Comparison of ENCODE assay signal across 37 cellular contexts in genomic region chr4:97924341-97924958, GRCh38.
"Had no signal": no experiment of that assay in that cellular context is flagged by ENCODE, and none has a peak within 500 bp of the region (broad histone marks: within the 10 kb centered on the region; RNA-seq: fewer than 3 reads in every experiment).

No MANE protein-coding gene starts in this region.

- H3K27me3 Mint-ChIP-seq: activated CD4-positive, alpha-beta memory T cell treated with anti-CD3 and anti-CD28 coated beads, Interleukin-2, amount 10 ng/mL, durations not matched to agents 7 days and 5 days; activated CD4-positive, alpha-beta T cell treated with anti-CD3 and anti-CD28 coated beads for 36 hours; activated CD4-positive, alpha-beta T cell treated with anti-CD3 and anti-CD28 coated beads, Interleukin-2, amount 10 ng/mL, durations not matched to agents 7 days and 5 days; activated CD8-positive, alpha-beta memory T cell treated with anti-CD3 and anti-CD28 coated beads, Interleukin-2, amount 10 ng/mL, durations not matched to agents 7 days and 5 days; activated naive CD4-positive, alpha-beta T cell treated with anti-CD3 and anti-CD28 coated beads, Interleukin-2, amount 10 ng/mL, durations not matched to agents 7 days and 5 days; activated naive CD4-positive, alpha-beta T cell treated with anti-CD3 and anti-CD28 coated beads, Interleukin-2, amount 50 U/mL, for 24 hours; activated naive CD8-positive, alpha-beta T cell; activated naive CD8-positive, alpha-beta T cell treated with anti-CD3 and anti-CD28 coated beads, Interleukin-2, amount 10 ng/mL, durations not matched to agents 7 days and 5 days; activated naive CD8-positive, alpha-beta T cell treated with anti-CD3 and anti-CD28 coated beads, Interleukin-2, amount 50 U/mL, for 24 hours; activated T-cell treated with anti-CD3 and anti-CD28 coated beads, Interleukin-2, amount 50 U/mL, for 24 hours; brain; central memory CD8-positive, alpha-beta T cell had no signal

- H3K4me1 ChIP-seq: ascending aorta had no signal

- H3K27ac ChIP-seq: ascending aorta, cardiac muscle cell, WERI-Rb-1 had no signal

- H3K27ac Mint-ChIP-seq: activated CD4-positive, alpha-beta memory T cell treated with anti-CD3 and anti-CD28 coated beads, Interleukin-2, amount 10 ng/mL, durations not matched to agents 7 days and 5 days; activated CD4-positive, alpha-beta T cell treated with anti-CD3 and anti-CD28 coated beads for 36 hours; activated CD4-positive, alpha-beta T cell treated with anti-CD3 and anti-CD28 coated beads, Interleukin-2, amount 10 ng/mL, durations not matched to agents 7 days and 5 days; activated CD8-positive, alpha-beta memory T cell treated with anti-CD3 and anti-CD28 coated beads, Interleukin-2, amount 10 ng/mL, durations not matched to agents 7 days and 5 days; activated CD8-positive, alpha-beta T cell treated with anti-CD3 and anti-CD28 coated beads, Interleukin-2, amount 10 ng/mL, durations not matched to agents 7 days and 5 days; activated naive CD4-positive, alpha-beta T cell treated with anti-CD3 and anti-CD28 coated beads, Interleukin-2, amount 10 ng/mL, durations not matched to agents 7 days and 5 days; activated naive CD4-positive, alpha-beta T cell treated with anti-CD3 and anti-CD28 coated beads, Interleukin-2, amount 50 U/mL, for 24 hours; activated naive CD8-positive, alpha-beta T cell; activated naive CD8-positive, alpha-beta T cell treated with anti-CD3 and anti-CD28 coated beads, Interleukin-2, amount 10 ng/mL, durations not matched to agents 7 days and 5 days; activated naive CD8-positive, alpha-beta T cell treated with anti-CD3 and anti-CD28 coated beads, Interleukin-2, amount 50 U/mL, for 24 hours; activated T-cell treated with anti-CD3 and anti-CD28 coated beads, Interleukin-2, amount 50 U/mL, for 24 hours; activated T-helper 2 cell treated with anti-CD3 and anti-CD28 coated beads, Interferon-gamma antibody, Interleukin-2, Interleukin-4, amounts not matched to agents 10 μg/mL and 5 μg/mL and 100 μg/mL, durations not matched to agents 14 hours and 24 hours and 36 hours; brain; T-helper 1 cell treated with Interleukin-12 subunit alpha and Interleukin-12 subunit beta and Interleukin-4 antibody, amounts not matched to agents 30 μg/mL and 1 μg/mL, for 36 hours; T-helper 2 cell treated with Interferon-gamma antibody and Interleukin-4, amounts not matched to agents 5 μg/mL and 100 μg/mL, for 36 hours; WTC11 had no signal

- DNase-seq: activated CD4-positive, alpha-beta memory T cell treated with anti-CD3 and anti-CD28 coated beads, Interleukin-2, amount 10 ng/mL, durations not matched to agents 7 days and 5 days; activated CD4-positive, alpha-beta T cell treated with anti-CD3 and anti-CD28 coated beads for 1 hour; activated CD4-positive, alpha-beta T cell treated with anti-CD3 and anti-CD28 coated beads for 36 hours; activated CD4-positive, alpha-beta T cell treated with anti-CD3 and anti-CD28 coated beads for 48 hours; activated CD4-positive, alpha-beta T cell treated with anti-CD3 and anti-CD28 coated beads, Interleukin-2, amount 10 ng/mL, durations not matched to agents 7 days and 5 days; activated CD4-positive, alpha-beta T cell treated with anti-CD3 and anti-CD28 coated beads, Interleukin-2, amount 50 U/mL, for 48 hours; activated CD4-positive, CD25-positive, alpha-beta regulatory T cell; activated CD8-positive, alpha-beta memory T cell treated with anti-CD3 and anti-CD28 coated beads for 24 hours; activated CD8-positive, alpha-beta memory T cell treated with anti-CD3 and anti-CD28 coated beads, Interleukin-2, amount 10 ng/mL, durations not matched to agents 7 days and 5 days; activated CD8-positive, alpha-beta memory T cell treated with anti-CD3 and anti-CD28 coated beads, Interleukin-2, amount 50 U/mL, for 48 hours; activated CD8-positive, alpha-beta T cell treated with anti-CD3 and anti-CD28 coated beads, Interleukin-2, amount 10 ng/mL, durations not matched to agents 7 days and 5 days; activated effector memory CD4-positive, alpha-beta T cell treated with Interleukin-2 at 50 U/mL for 16 hours; activated gamma-delta T cell; activated naive CD4-positive, alpha-beta T cell treated with anti-CD3 and anti-CD28 coated beads, Interleukin-2, amount 10 ng/mL, durations not matched to agents 7 days and 5 days; activated naive CD4-positive, alpha-beta T cell treated with Interleukin-2 at 50 U/mL for 16 hours; activated naive CD8-positive, alpha-beta T cell treated with anti-CD3 and anti-CD28 coated beads, Interleukin-2, amount 10 ng/mL, durations not matched to agents 7 days and 5 days; activated naive CD8-positive, alpha-beta T cell treated with anti-CD3 and anti-CD28 coated beads, Interleukin-2, amount 50 U/mL, for 24 hours; activated T-cell treated with anti-CD3 and anti-CD28 coated beads, Interleukin-2, amount 50 U/mL, for 24 hours; activated T-cell treated with anti-CD3 and anti-CD28 coated beads, Interleukin-2, amount 50 U/mL, for 48 hours; anterior cingulate cortex; caudate nucleus; cerebellar nuclear complex; T-helper 1 cell; T-helper 2 cell; T-helper 9 cell; WERI-Rb-1 had no signal

- H3K9me3 ChIP-seq: ascending aorta had no signal

- H3K4me3 ChIP-seq: ascending aorta, cardiac muscle cell had no signal

- H3K4me1 Mint-ChIP-seq: activated CD4-positive, alpha-beta memory T cell treated with anti-CD3 and anti-CD28 coated beads, Interleukin-2, amount 10 ng/mL, durations not matched to agents 7 days and 5 days; activated CD4-positive, alpha-beta T cell treated with anti-CD3 and anti-CD28 coated beads for 36 hours; activated CD4-positive, alpha-beta T cell treated with anti-CD3 and anti-CD28 coated beads, Interleukin-2, amount 10 ng/mL, durations not matched to agents 7 days and 5 days; activated CD8-positive, alpha-beta memory T cell treated with anti-CD3 and anti-CD28 coated beads, Interleukin-2, amount 10 ng/mL, durations not matched to agents 7 days and 5 days; activated naive CD4-positive, alpha-beta T cell treated with anti-CD3 and anti-CD28 coated beads, Interleukin-2, amount 10 ng/mL, durations not matched to agents 7 days and 5 days; activated naive CD4-positive, alpha-beta T cell treated with anti-CD3 and anti-CD28 coated beads, Interleukin-2, amount 50 U/mL, for 24 hours; activated naive CD8-positive, alpha-beta T cell treated with anti-CD3 and anti-CD28 coated beads, Interleukin-2, amount 10 ng/mL, durations not matched to agents 7 days and 5 days; activated naive CD8-positive, alpha-beta T cell treated with anti-CD3 and anti-CD28 coated beads, Interleukin-2, amount 50 U/mL, for 24 hours; brain; central memory CD8-positive, alpha-beta T cell; WTC11 had no signal

- H3K36me3 ChIP-seq: ascending aorta, cardiac muscle cell, WERI-Rb-1 had no signal

- H3K27me3 ChIP-seq: ascending aorta, cardiac muscle cell had no signal

- H3K4me3 Mint-ChIP-seq: activated CD4-positive, alpha-beta memory T cell treated with anti-CD3 and anti-CD28 coated beads, Interleukin-2, amount 10 ng/mL, durations not matched to agents 7 days and 5 days; activated CD4-positive, alpha-beta T cell treated with anti-CD3 and anti-CD28 coated beads for 36 hours; activated CD4-positive, alpha-beta T cell treated with anti-CD3 and anti-CD28 coated beads, Interleukin-2, amount 10 ng/mL, durations not matched to agents 7 days and 5 days; activated CD8-positive, alpha-beta memory T cell treated with anti-CD3 and anti-CD28 coated beads, Interleukin-2, amount 10 ng/mL, durations not matched to agents 7 days and 5 days; activated CD8-positive, alpha-beta T cell treated with anti-CD3 and anti-CD28 coated beads, Interleukin-2, amount 10 ng/mL, durations not matched to agents 7 days and 5 days; activated naive CD4-positive, alpha-beta T cell treated with anti-CD3 and anti-CD28 coated beads, Interleukin-2, amount 10 ng/mL, durations not matched to agents 7 days and 5 days; activated naive CD4-positive, alpha-beta T cell treated with anti-CD3 and anti-CD28 coated beads, Interleukin-2, amount 50 U/mL, for 24 hours; activated naive CD8-positive, alpha-beta T cell; activated naive CD8-positive, alpha-beta T cell treated with anti-CD3 and anti-CD28 coated beads, Interleukin-2, amount 10 ng/mL, durations not matched to agents 7 days and 5 days; activated naive CD8-positive, alpha-beta T cell treated with anti-CD3 and anti-CD28 coated beads, Interleukin-2, amount 50 U/mL, for 24 hours; activated T-cell treated with anti-CD3 and anti-CD28 coated beads, Interleukin-2, amount 50 U/mL, for 24 hours; brain; central memory CD8-positive, alpha-beta T cell; T-helper 1 cell treated with Interleukin-12 subunit alpha and Interleukin-12 subunit beta and Interleukin-4 antibody, amounts not matched to agents 30 μg/mL and 1 μg/mL, for 36 hours; T-helper 2 cell treated with Interferon-gamma antibody and Interleukin-4, amounts not matched to agents 5 μg/mL and 100 μg/mL, for 36 hours; WTC11 had no signal

- ATAC-seq: activated CD4-positive, alpha-beta T cell treated with anti-CD3 and anti-CD28 coated beads for 36 hours; activated CD4-positive, CD25-positive, alpha-beta regulatory T cell treated with anti-CD3 and anti-CD28 coated beads, Interleukin-2, amount 50 U/mL, for 24 hours; activated CD8-positive, alpha-beta memory T cell treated with anti-CD3 and anti-CD28 coated beads, Interleukin-2, amount 10 ng/mL, durations not matched to agents 7 days and 5 days; activated CD8-positive, alpha-beta T cell treated with anti-CD3 and anti-CD28 coated beads, Interleukin-2, amount 10 ng/mL, durations not matched to agents 7 days and 5 days; activated naive CD8-positive, alpha-beta T cell treated with anti-CD3 and anti-CD28 coated beads, Interleukin-2, amount 50 U/mL, for 24 hours; WTC11 had no signal

- H3K9me3 Mint-ChIP-seq: brain; central memory CD8-positive, alpha-beta T cell had no signal

- H3K36me3 Mint-ChIP-seq: activated CD8-positive, alpha-beta memory T cell treated with anti-CD3 and anti-CD28 coated beads, Interleukin-2, amount 10 ng/mL, durations not matched to agents 7 days and 5 days; activated naive CD4-positive, alpha-beta T cell treated with anti-CD3 and anti-CD28 coated beads, Interleukin-2, amount 10 ng/mL, durations not matched to agents 7 days and 5 days; activated naive CD4-positive, alpha-beta T cell treated with anti-CD3 and anti-CD28 coated beads, Interleukin-2, amount 50 U/mL, for 24 hours; activated naive CD8-positive, alpha-beta T cell; activated naive CD8-positive, alpha-beta T cell treated with anti-CD3 and anti-CD28 coated beads, Interleukin-2, amount 10 ng/mL, durations not matched to agents 7 days and 5 days; brain had no signal
